Comparison of ENCODE assay signal across 3 cellular contexts in the genomic region with DNA sequence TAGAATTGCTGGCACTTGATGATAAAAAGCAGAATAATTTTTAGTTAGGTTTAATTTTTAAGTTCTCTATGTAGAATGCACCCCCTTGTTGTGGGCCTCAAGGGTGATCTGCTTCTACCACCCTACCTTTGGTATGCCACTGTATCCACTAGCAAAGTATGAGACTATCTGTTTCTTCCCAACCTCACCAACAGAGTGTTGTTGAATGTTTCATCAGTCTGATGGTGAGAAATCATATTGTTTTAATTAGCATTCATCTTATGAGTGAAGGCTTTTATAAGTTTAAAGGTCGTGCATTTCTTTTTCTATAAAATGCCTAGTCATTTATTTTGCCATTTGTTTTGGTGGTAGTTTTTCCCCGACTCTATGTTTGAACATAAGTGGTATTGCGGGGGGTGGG.
TF ChIP-seq lines count a peak whose summit lies in the region.

No MANE protein-coding gene starts in this region.

TF ChIP-seq in SK-N-SH treated with all-trans-retinoic acid at 6 μM for 48 hours, 23 proteins besides CTCF, POLR2A, EP300 and RAD21 (continued from another document):
- TF ChIP-seq TOX (CRISPR knock-in tag; IDR thresholded peaks at IDR 0.05; ENCODE audit: borderline replicate concordance) = no peak

TF ChIP-seq in SK-N-SH, 30 proteins besides CTCF, POLR2A, EP300 and RAD21 (continued from another document):
- TF ChIP-seq SIN3A (IDR thresholded peaks at IDR 0.05; ENCODE audit: borderline replicate concordance, low read depth, low read length) (no peak), GATA2 (CRISPR knock-in tag; IDR thresholded peaks at IDR 0.05) (no peak), TCF12 (IDR thresholded peaks at IDR 0.05) (no peak), MXI1 (IDR thresholded peaks at IDR 0.05; ENCODE audit: low read depth, low read length) (no peak), SMC3 (IDR thresholded peaks at IDR 0.05; ENCODE audit: low read depth, low read length) (no peak), GABPA (IDR thresholded peaks at IDR 0.05; ENCODE audit: low read depth) (no peak), FOSL2 (IDR thresholded peaks at IDR 0.05; ENCODE audit: borderline replicate concordance, low read depth) (no peak), TEAD4 (IDR thresholded peaks at IDR 0.05; ENCODE audit: borderline replicate concordance, insufficient read depth) (no peak), RFX5 (IDR thresholded peaks at IDR 0.05; ENCODE audit: low read length) (no peak), RXRA (IDR thresholded peaks at IDR 0.05; ENCODE audit: borderline replicate concordance, low read depth) (no peak), JUND (IDR thresholded peaks at IDR 0.05) (no peak), ELF1 (IDR thresholded peaks at IDR 0.05) (no peak), YY1 (IDR thresholded peaks at IDR 0.05; ENCODE audit: low read depth) (no peak)
- TF ChIP-seq, protein P1, sequence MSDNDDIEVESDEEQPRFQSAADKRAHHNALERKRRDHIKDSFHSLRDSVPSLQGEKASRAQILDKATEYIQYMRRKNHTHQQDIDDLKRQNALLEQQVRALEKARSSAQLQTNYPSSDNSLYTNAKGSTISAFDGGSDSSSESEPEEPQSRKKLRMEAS (IDR thresholded peaks at IDR 0.05; ENCODE audit: low read depth) = no peak
- TF ChIP-seq, protein P2, sequence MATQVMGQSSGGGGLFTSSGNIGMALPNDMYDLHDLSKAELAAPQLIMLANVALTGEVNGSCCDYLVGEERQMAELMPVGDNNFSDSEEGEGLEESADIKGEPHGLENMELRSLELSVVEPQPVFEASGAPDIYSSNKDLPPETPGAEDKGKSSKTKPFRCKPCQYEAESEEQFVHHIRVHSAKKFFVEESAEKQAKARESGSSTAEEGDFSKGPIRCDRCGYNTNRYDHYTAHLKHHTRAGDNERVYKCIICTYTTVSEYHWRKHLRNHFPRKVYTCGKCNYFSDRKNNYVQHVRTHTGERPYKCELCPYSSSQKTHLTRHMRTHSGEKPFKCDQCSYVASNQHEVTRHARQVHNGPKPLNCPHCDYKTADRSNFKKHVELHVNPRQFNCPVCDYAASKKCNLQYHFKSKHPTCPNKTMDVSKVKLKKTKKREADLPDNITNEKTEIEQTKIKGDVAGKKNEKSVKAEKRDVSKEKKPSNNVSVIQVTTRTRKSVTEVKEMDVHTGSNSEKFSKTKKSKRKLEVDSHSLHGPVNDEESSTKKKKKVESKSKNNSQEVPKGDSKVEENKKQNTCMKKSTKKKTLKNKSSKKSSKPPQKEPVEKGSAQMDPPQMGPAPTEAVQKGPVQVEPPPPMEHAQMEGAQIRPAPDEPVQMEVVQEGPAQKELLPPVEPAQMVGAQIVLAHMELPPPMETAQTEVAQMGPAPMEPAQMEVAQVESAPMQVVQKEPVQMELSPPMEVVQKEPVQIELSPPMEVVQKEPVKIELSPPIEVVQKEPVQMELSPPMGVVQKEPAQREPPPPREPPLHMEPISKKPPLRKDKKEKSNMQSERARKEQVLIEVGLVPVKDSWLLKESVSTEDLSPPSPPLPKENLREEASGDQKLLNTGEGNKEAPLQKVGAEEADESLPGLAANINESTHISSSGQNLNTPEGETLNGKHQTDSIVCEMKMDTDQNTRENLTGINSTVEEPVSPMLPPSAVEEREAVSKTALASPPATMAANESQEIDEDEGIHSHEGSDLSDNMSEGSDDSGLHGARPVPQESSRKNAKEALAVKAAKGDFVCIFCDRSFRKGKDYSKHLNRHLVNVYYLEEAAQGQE (IDR thresholded peaks at IDR 0.05; ENCODE audit: low read depth, low read length) = no peak
- TF ChIP-seq, protein P3, sequence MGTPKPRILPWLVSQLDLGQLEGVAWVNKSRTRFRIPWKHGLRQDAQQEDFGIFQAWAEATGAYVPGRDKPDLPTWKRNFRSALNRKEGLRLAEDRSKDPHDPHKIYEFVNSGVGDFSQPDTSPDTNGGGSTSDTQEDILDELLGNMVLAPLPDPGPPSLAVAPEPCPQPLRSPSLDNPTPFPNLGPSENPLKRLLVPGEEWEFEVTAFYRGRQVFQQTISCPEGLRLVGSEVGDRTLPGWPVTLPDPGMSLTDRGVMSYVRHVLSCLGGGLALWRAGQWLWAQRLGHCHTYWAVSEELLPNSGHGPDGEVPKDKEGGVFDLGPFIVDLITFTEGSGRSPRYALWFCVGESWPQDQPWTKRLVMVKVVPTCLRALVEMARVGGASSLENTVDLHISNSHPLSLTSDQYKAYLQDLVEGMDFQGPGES (IDR thresholded peaks at IDR 0.05; ENCODE audit: low read depth, low read length) = no peak

TF ChIP-seq in IMR-90, 13 proteins besides CTCF, POLR2A, EP300 and RAD21 (continued from another document):
- TF ChIP-seq NFE2L2 (IDR thresholded peaks at IDR 0.05; ENCODE audit: low read depth, low read length) (no peak), FOS (IDR thresholded peaks at IDR 0.05; ENCODE audit: low read depth, low read length) (no peak), SMC3 (IDR thresholded peaks at IDR 0.05; ENCODE audit: low read depth, low read length) (no peak), RCOR1 (IDR thresholded peaks at IDR 0.05; ENCODE audit: insufficient replicate concordance, low read length) (no peak), MAFK (IDR thresholded peaks at IDR 0.05; ENCODE audit: low read depth, low read length) (no peak)
- TF ChIP-seq, protein P4, sequence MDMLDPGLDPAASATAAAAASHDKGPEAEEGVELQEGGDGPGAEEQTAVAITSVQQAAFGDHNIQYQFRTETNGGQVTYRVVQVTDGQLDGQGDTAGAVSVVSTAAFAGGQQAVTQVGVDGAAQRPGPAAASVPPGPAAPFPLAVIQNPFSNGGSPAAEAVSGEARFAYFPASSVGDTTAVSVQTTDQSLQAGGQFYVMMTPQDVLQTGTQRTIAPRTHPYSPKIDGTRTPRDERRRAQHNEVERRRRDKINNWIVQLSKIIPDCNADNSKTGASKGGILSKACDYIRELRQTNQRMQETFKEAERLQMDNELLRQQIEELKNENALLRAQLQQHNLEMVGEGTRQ (IDR thresholded peaks at IDR 0.05; ENCODE audit: low read depth, low read length) = no peak
- TF ChIP-seq, protein P5, sequence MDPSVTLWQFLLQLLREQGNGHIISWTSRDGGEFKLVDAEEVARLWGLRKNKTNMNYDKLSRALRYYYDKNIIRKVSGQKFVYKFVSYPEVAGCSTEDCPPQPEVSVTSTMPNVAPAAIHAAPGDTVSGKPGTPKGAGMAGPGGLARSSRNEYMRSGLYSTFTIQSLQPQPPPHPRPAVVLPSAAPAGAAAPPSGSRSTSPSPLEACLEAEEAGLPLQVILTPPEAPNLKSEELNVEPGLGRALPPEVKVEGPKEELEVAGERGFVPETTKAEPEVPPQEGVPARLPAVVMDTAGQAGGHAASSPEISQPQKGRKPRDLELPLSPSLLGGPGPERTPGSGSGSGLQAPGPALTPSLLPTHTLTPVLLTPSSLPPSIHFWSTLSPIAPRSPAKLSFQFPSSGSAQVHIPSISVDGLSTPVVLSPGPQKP (IDR thresholded peaks at IDR 0.05; ENCODE audit: borderline replicate concordance, low read depth, low read length) = no peak
